8 cellular contexts compared by ENCODE assay signal in the genomic region with DNA sequence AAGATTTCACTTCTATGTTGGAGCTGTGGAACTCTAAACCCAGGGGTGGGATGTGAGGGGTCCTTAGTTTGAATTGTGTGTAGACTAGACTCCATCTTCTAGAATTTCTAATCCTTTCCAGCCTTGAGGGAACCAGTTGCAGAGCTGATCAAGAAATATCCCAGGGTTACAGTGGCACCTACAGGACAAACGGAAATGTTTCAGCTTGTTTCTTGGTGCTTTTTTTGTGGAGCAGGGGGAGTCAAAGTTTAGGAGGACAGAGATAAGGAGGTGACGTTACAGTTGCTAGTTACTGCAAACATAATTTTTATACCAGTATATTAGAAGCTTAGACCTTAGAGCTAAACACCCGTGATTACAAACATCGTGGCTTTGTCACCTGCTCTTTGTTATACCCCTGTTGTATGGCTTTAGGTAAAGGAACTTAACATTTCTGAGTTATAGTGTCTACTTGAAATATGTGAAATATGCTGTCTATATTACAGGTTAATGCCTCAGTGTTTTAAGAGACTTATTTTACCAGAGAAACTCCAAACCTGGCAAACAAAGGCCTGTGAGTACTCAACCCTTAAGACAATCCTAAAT.
A peak's percentile ranks its signal among the peaks of the same experiment; 100 is the strongest.
DNase-seq lines count a peak whose midpoint lies in the region; ATAC-seq and TF ChIP-seq lines count a peak whose summit lies in the region.

No MANE protein-coding gene starts in this region.

- no peaks in the 10 kb centered on the region for H3K36me3 Mint-ChIP-seq in activated CD4-positive, alpha-beta T cell treated with anti-CD3 and anti-CD28 coated beads, Interleukin-2, amount 10 ng/mL, durations not matched to agents 7 days and 5 days (ENCODE audit: low read depth)
- H3K36me3 Mint-ChIP-seq in activated naive CD8-positive, alpha-beta T cell treated with anti-CD3 and anti-CD28 coated beads for 36 hours: no peaks in the 10 kb centered on the region
- no peaks in the 10 kb centered on the region for H3K36me3 Mint-ChIP-seq in activated naive CD8-positive, alpha-beta T cell treated with anti-CD3 and anti-CD28 coated beads, Interleukin-2, amount 50 U/mL, for 24 hours (ENCODE audit: low read depth)

- peak; percentile 26 to 53 for ATAC-seq in left cardiac atrium
- no peak for ATAC-seq in activated naive CD8-positive, alpha-beta T cell treated with anti-CD3 and anti-CD28 coated beads, Interleukin-2, amount 50 U/mL, for 24 hours

- no peak overlapping the region for H3K27ac Mint-ChIP-seq in activated CD4-positive, alpha-beta T cell treated with anti-CD3 and anti-CD28 coated beads, Interleukin-2, amount 10 ng/mL, durations not matched to agents 7 days and 5 days
- no peak overlapping the region for H3K27ac Mint-ChIP-seq in activated naive CD8-positive, alpha-beta T cell treated with anti-CD3 and anti-CD28 coated beads for 36 hours
- no peak overlapping the region for H3K27ac Mint-ChIP-seq in activated naive CD8-positive, alpha-beta T cell treated with anti-CD3 and anti-CD28 coated beads, Interleukin-2, amount 50 U/mL, for 24 hours

- no peak overlapping the region for H3K4me3 ChIP-seq in LNCaP clone FGC (ENCODE audit: low read depth, low read length)

- DNase-seq in LNCaP clone FGC (ENCODE audit: low read depth) (no peak), SKM-1 treated with dmso at 0.1 percent for 144 hours (lab: John Stamatoyannopoulos, UW; ENCODE audit: unreplicated experiment) (peak; percentile 23), left cardiac atrium (no peak), superior temporal gyrus (ENCODE audit: extremely low spot score) (peak; percentile 84)
- DNase-seq in activated CD4-positive, alpha-beta T cell treated with anti-CD3 and anti-CD28 coated beads, Interleukin-2, amount 10 ng/mL, durations not matched to agents 7 days and 5 days: no peak
- DNase-seq in activated naive CD8-positive, alpha-beta T cell treated with anti-CD3 and anti-CD28 coated beads for 36 hours: no peak
- DNase-seq in activated naive CD8-positive, alpha-beta T cell treated with anti-CD3 and anti-CD28 coated beads, Interleukin-2, amount 50 U/mL, for 24 hours: no peak

- POLR2A ChIA-PET in activated CD4-positive, alpha-beta T cell treated with anti-CD3 and anti-CD28 coated beads, Interleukin-2, amount 10 ng/mL, durations not matched to agents 7 days and 5 days (lab: Charles Lee): no interaction called here

- CTCF ChIA-PET in activated CD4-positive, alpha-beta T cell treated with anti-CD3 and anti-CD28 coated beads, Interleukin-2, amount 10 ng/mL, durations not matched to agents 7 days and 5 days (lab: Charles Lee): interaction anchor here (0.6 kb wide), 1 partner anchor 112 kb away, joined by 4 read pairs; no protein-coding TSS in a partner anchor

- H3K4me3 Mint-ChIP-seq in activated CD4-positive, alpha-beta T cell treated with anti-CD3 and anti-CD28 coated beads, Interleukin-2, amount 10 ng/mL, durations not matched to agents 7 days and 5 days: no peak overlapping the region
- no peak overlapping the region for H3K4me3 Mint-ChIP-seq in activated naive CD8-positive, alpha-beta T cell treated with anti-CD3 and anti-CD28 coated beads for 36 hours
- no peak overlapping the region for H3K4me3 Mint-ChIP-seq in activated naive CD8-positive, alpha-beta T cell treated with anti-CD3 and anti-CD28 coated beads, Interleukin-2, amount 50 U/mL, for 24 hours

- intact Hi-C loops in left cardiac atrium (cut with DNase I): loop anchor here (5.0 kb wide), 2 partner anchors 161 to 176 kb away; no protein-coding TSS in a partner anchor

- TF ChIP-seq CTCF in GM12873 (IDR thresholded peaks at IDR 0.05; ENCODE audit: insufficient read depth, low read depth, low read length, missing control alignments): peak; percentile 35
- TF ChIP-seq CTCF in LNCaP clone FGC (IDR thresholded peaks at IDR 0.05; ENCODE audit: control insufficient read depth, extremely low read depth, insufficient read depth): peak; percentile 57

- peaks cover 6% of the 10 kb centered on the region for H3K4me1 Mint-ChIP-seq in activated CD4-positive, alpha-beta T cell treated with anti-CD3 and anti-CD28 coated beads, Interleukin-2, amount 10 ng/mL, durations not matched to agents 7 days and 5 days
- H3K4me1 Mint-ChIP-seq in activated naive CD8-positive, alpha-beta T cell treated with anti-CD3 and anti-CD28 coated beads for 36 hours: no peaks in the 10 kb centered on the region
- no peaks in the 10 kb centered on the region for H3K4me1 Mint-ChIP-seq in activated naive CD8-positive, alpha-beta T cell treated with anti-CD3 and anti-CD28 coated beads, Interleukin-2, amount 50 U/mL, for 24 hours

- peaks cover 2% of the 10 kb centered on the region for H3K27me3 Mint-ChIP-seq in activated CD4-positive, alpha-beta T cell treated with anti-CD3 and anti-CD28 coated beads, Interleukin-2, amount 10 ng/mL, durations not matched to agents 7 days and 5 days
- H3K27me3 Mint-ChIP-seq in activated naive CD8-positive, alpha-beta T cell treated with anti-CD3 and anti-CD28 coated beads for 36 hours: peaks cover 3% of the 10 kb centered on the region
- peaks cover 2% of the 10 kb centered on the region for H3K27me3 Mint-ChIP-seq in activated naive CD8-positive, alpha-beta T cell treated with anti-CD3 and anti-CD28 coated beads, Interleukin-2, amount 50 U/mL, for 24 hours

- no peaks in the 10 kb centered on the region for H3K9me3 Mint-ChIP-seq in activated CD4-positive, alpha-beta T cell treated with anti-CD3 and anti-CD28 coated beads, Interleukin-2, amount 10 ng/mL, durations not matched to agents 7 days and 5 days
- no peaks in the 10 kb centered on the region for H3K9me3 Mint-ChIP-seq in activated naive CD8-positive, alpha-beta T cell treated with anti-CD3 and anti-CD28 coated beads for 36 hours
- no peaks in the 10 kb centered on the region for H3K9me3 Mint-ChIP-seq in activated naive CD8-positive, alpha-beta T cell treated with anti-CD3 and anti-CD28 coated beads, Interleukin-2, amount 50 U/mL, for 24 hours

Comparison
In these comparisons a context has a peak if more than half of its experiments do, and no peak if none do; other contexts are left out.
1. DNase-seq: peak in SKM-1 treated with dmso at 0.1 percent for 144 hours (single experiment) and superior temporal gyrus (single experiment); none in LNCaP clone FGC (single experiment), left cardiac atrium (single experiment), activated CD4-positive, alpha-beta T cell treated with anti-CD3 and anti-CD28 coated beads, Interleukin-2, amount 10 ng/mL, durations not matched to agents 7 days and 5 days (single experiment), activated naive CD8-positive, alpha-beta T cell treated with anti-CD3 and anti-CD28 coated beads for 36 hours (single experiment) and activated naive CD8-positive, alpha-beta T cell treated with anti-CD3 and anti-CD28 coated beads, Interleukin-2, amount 50 U/mL, for 24 hours (single experiment).